Comparison of ENCODE assay signal across 8 cellular contexts in genomic region chr17:43546317-43547188, GRCh38. TPM values are rescaled to one million over a fixed set of nuclear protein-coding genes. Genes with fewer than 3 reads are reported as not detected.
DNase-seq lines count a peak whose midpoint lies in the region; TF ChIP-seq lines count a peak whose summit lies in the region.

TSS of gene ETV4 (minus strand) at chr17:43546340. CDS start at chr17:43545617, 723 bp downstream.

- H3K9me3 ChIP-seq in HEK293 (ENCODE audit: control insufficient read depth, insufficient read depth, low read depth, low read length) (no peaks in the 10 kb centered on the region), osteoblast (ENCODE audit: low read depth, low read length) (no peaks in the 10 kb centered on the region), testis (no peaks in the 10 kb centered on the region)

- H3K36me3 ChIP-seq in HEK293 (ENCODE audit: control insufficient read depth in 2 of 2, insufficient read depth in 1 of 2, low read length in 2 of 2) (no peaks in the 10 kb centered on the region), osteoblast (ENCODE audit: insufficient read depth, low read length) (no peaks in the 10 kb centered on the region), testis (ENCODE audit: low read depth, missing control alignments) (no peaks in the 10 kb centered on the region)

- no peaks in the 10 kb centered on the region for H3K27me3 ChIP-seq in osteoblast (ENCODE audit: insufficient read depth, low read length)
- no peaks in the 10 kb centered on the region for H3K27me3 ChIP-seq in testis

- H3K4me2 ChIP-seq in osteoblast (ENCODE audit: insufficient read depth, low read length) = peak within 1 kb of the TSS; percentile 91

- peak within 1 kb of the TSS; percentile 52; the same call in 1 of the 2 replicates for H3K27ac ChIP-seq in HEK293 (ENCODE audit: extremely low read depth, low read depth, low read length)
- H3K27ac ChIP-seq in osteoblast (ENCODE audit: low read depth, low read length) = no peak within 1 kb of the TSS
- no peak within 1 kb of the TSS for H3K27ac ChIP-seq in testis

- peaks cover 29% of the 10 kb centered on the region for H3K27me3 Mint-ChIP-seq in activated naive CD8-positive, alpha-beta T cell
- H3K27me3 Mint-ChIP-seq in glutamatergic neuron (ENCODE audit: unreplicated experiment) = peaks cover 32% of the 10 kb centered on the region

- 1% methylated on average over 36 to 46 of the region's 47 CpGs for WGBS in testis, 2 donors

- no peaks in the 10 kb centered on the region for H3K36me3 Mint-ChIP-seq in activated naive CD8-positive, alpha-beta T cell
- H3K36me3 Mint-ChIP-seq in glutamatergic neuron (ENCODE audit: unreplicated experiment) = no peaks in the 10 kb centered on the region

- no peaks in the 10 kb centered on the region for H3K79me2 ChIP-seq in osteoblast (ENCODE audit: insufficient read depth, low read length)

- peaks cover 17% of the 10 kb centered on the region for H3K4me1 ChIP-seq in HEK293 (ENCODE audit: control insufficient read depth, insufficient read depth, low read length)
- peaks cover 27% of the 10 kb centered on the region for H3K4me1 ChIP-seq in osteoblast (ENCODE audit: insufficient read depth, low read length)
- H3K4me1 ChIP-seq in testis = peaks cover 19% of the 10 kb centered on the region

- DNase-seq in EL (peak; percentile 95), NAMALWA (ENCODE audit: low spot score) (peak; percentile 75), SKM-1 treated with dmso at 0.1 percent for 144 hours (lab: John Stamatoyannopoulos, UW; ENCODE audit: unreplicated experiment) (peak; percentile 85), glutamatergic neuron (peak; percentile 94), osteoblast (ENCODE audit: insufficient read length, low spot score, missing footprints) (peak; percentile 100), testis (peak; percentile 93)

- POLR2A ChIA-PET in HEK293 (lab: Yijun Ruan, JAX) = interaction anchor here (0.6 to 1.3 kb wide), 4 partner anchors 10 to 148 kb away, joined by 3 to 5 read pairs (median 4); partner anchors contain the start of gene ARL4D

- intact Hi-C loops in testis (cut with DNase I; ENCODE audit: low total_unique reads) = no loop called here

- no peaks in the 10 kb centered on the region for H4K20me1 ChIP-seq in osteoblast (ENCODE audit: insufficient read depth, low read length)

- H3K4me1 Mint-ChIP-seq in activated naive CD8-positive, alpha-beta T cell (ENCODE audit: low read depth) = peaks cover 18% of the 10 kb centered on the region
- H3K4me1 Mint-ChIP-seq in glutamatergic neuron (ENCODE audit: low read depth, unreplicated experiment) = peaks cover 7% of the 10 kb centered on the region

- H3K9me3 Mint-ChIP-seq in activated naive CD8-positive, alpha-beta T cell (ENCODE audit: low read depth) = no peaks in the 10 kb centered on the region
- peaks cover 7% of the 10 kb centered on the region for H3K9me3 Mint-ChIP-seq in glutamatergic neuron (ENCODE audit: unreplicated experiment)

- peak within 1 kb of the TSS; percentile 36 for H3K4me3 ChIP-seq in HEK293 (ENCODE audit: low read depth, low read length)
- peak within 1 kb of the TSS; percentile 73 for H3K4me3 ChIP-seq in osteoblast (ENCODE audit: insufficient read depth, low read length)
- peak within 1 kb of the TSS; percentile 24 to 54 for H3K4me3 ChIP-seq in testis

- no peak for TF ChIP-seq POLR2A in testis (IDR thresholded peaks at IDR 0.05)

- H2AFZ ChIP-seq in osteoblast (ENCODE audit: low read length) = peak within 1 kb of the TSS; percentile 91

- peak within 1 kb of the TSS; percentile 41 for H3K27ac Mint-ChIP-seq in activated naive CD8-positive, alpha-beta T cell
- no peak within 1 kb of the TSS for H3K27ac Mint-ChIP-seq in glutamatergic neuron (ENCODE audit: unreplicated experiment)

- TF ChIP-seq CTCF in HEK293 (tag by site-specific recombination; IDR thresholded peaks at IDR 0.05) = no peak
- TF ChIP-seq CTCF in glutamatergic neuron (IDR thresholded peaks at IDR 0.05; ENCODE audit: partially characterized antibody, unreplicated experiment) = no peak
- TF ChIP-seq CTCF in osteoblast (IDR thresholded peaks at IDR 0.05; ENCODE audit: extremely low read depth, low read depth, low read length) = no peak
- TF ChIP-seq CTCF in testis (IDR thresholded peaks at IDR 0.05) = no peak

- H3K4me3 Mint-ChIP-seq in activated naive CD8-positive, alpha-beta T cell = peak within 1 kb of the TSS; percentile 88
- peak within 1 kb of the TSS; percentile 81 for H3K4me3 Mint-ChIP-seq in glutamatergic neuron (ENCODE audit: unreplicated experiment)

- CTCF ChIA-PET in HEK293 (lab: Yijun Ruan, JAX) = interaction anchor here (0.7 to 2.5 kb wide), 8 partner anchors 9 to 220 kb away, joined by 3 to 14 read pairs (median 4); no protein-coding TSS in a partner anchor

TF ChIP-seq in HEK293, 187 proteins besides CTCF, POLR2A, EP300 and RAD21:
- TF ChIP-seq GLIS2 (tag by site-specific recombination; IDR thresholded peaks at IDR 0.05) (peak; percentile 87), ZBTB20 (tag by site-specific recombination; IDR thresholded peaks at IDR 0.05) (peak; percentile 81), ZNF596 (tag by site-specific recombination; IDR thresholded peaks at IDR 0.05) (0 out of 2 replicates have a peak, but pooled peaks have one; percentile 22), ZNF362 (tag by site-specific recombination; IDR thresholded peaks at IDR 0.05) (0 out of 2 replicates have a peak, but pooled peaks have one; percentile 24), SP3 (tag by site-specific recombination; IDR thresholded peaks at IDR 0.05) (peak; percentile 57; the same call in 1 of the 2 replicates), MEIS1 (CRISPR knock-in tag; IDR thresholded peaks at IDR 0.05; ENCODE audit: borderline replicate concordance) (no peak), SP2 (tag by site-specific recombination; IDR thresholded peaks at IDR 0.05) (peak; percentile 89), ZNF341 (tag by site-specific recombination; IDR thresholded peaks at IDR 0.05; ENCODE audit: low read depth) (0 out of 2 replicates have a peak, but pooled peaks have one; percentile 9), KLF10 (tag by site-specific recombination; IDR thresholded peaks at IDR 0.05) (0 out of 2 replicates have a peak, but pooled peaks have one; percentile 34), BCL11B (tag by site-specific recombination; IDR thresholded peaks at IDR 0.05; ENCODE audit: low read depth) (no peak)

RNA-seq across cellular contexts. Expression of gene ETV4, which starts in this region (rescaled TPM):
- total RNA-seq in glutamatergic neuron (ENCODE audit: unreplicated experiment) = not detected
- total RNA-seq in osteoblast = 0.72 and 1.2 TPM in 2 replicates
- 1 to 10 TPM; 1.4 to 2.2 TPM for total RNA-seq in testis
- polyA plus RNA-seq in testis (ENCODE audit: insufficient read depth, low read depth, low replicate concordance) = 1.6 TPM

Comparison
In these comparisons a context has a peak if more than half of its experiments do, and no peak if none do; other contexts are left out.
1. Peak in DNase-seq in glutamatergic neuron; RNA of the gene not detected or under 1 TPM.